Comparison of ENCODE assay signal across 8 cellular contexts in genomic region chrX:134520860-134521390, GRCh38.
DNase-seq lines count a peak whose midpoint lies in the region; ATAC-seq and TF ChIP-seq lines count a peak whose summit lies in the region.

No MANE protein-coding gene starts in this region.

- peak; percentile 3 for DNase-seq in stimulated activated CD4-positive, alpha-beta T cell treated with anti-CD3 and anti-CD28 coated beads, Interleukin-4, amount 100 ng/mL, for 24 hours
- no peak for DNase-seq in stimulated activated CD4-positive, alpha-beta T cell treated with anti-CD3 and anti-CD28 coated beads, Interleukin-2, amount 100 ng/mL, for 24 hours
- DNase-seq in KG1 (lab: John Stamatoyannopoulos, UW), result peak; percentile 6
- peak; percentile 44 for DNase-seq in RPMI8226
- peak; percentile 62 to 80 for DNase-seq in fibroblast of lung (ENCODE audit: low read depth in 2 of 2)
- peak; percentile 43 to 75 for DNase-seq in trophoblast cell
- DNase-seq in middle frontal gyrus (ENCODE audit: extremely low spot score, low spot score), result no peak

- H3K79me1 ChIP-seq in trophoblast cell (ENCODE audit: low read length), result no peaks in the 10 kb centered on the region

- H3K9ac ChIP-seq in fibroblast of lung (ENCODE audit: insufficient read depth, low read length), result no peak overlapping the region
- H3K9ac ChIP-seq in trophoblast cell (ENCODE audit: low read length), result no peak overlapping the region

- H3K4me2 ChIP-seq in fibroblast of lung (ENCODE audit: extremely low read depth, insufficient read depth, low read length) (no peak overlapping the region), trophoblast cell (ENCODE audit: low read length) (no peak overlapping the region)

- H3K27me3 ChIP-seq in fibroblast of lung (ENCODE audit: control insufficient read depth, insufficient read depth, low read length) (no peaks in the 10 kb centered on the region), trophoblast cell (ENCODE audit: insufficient read depth, low read length) (no peaks in the 10 kb centered on the region)

- no peak overlapping the region for H4K8ac ChIP-seq in trophoblast cell (ENCODE audit: low read depth, low read length)

- H3K18ac ChIP-seq in trophoblast cell (ENCODE audit: low read length), result no peak overlapping the region

- H2AK5ac ChIP-seq in trophoblast cell (ENCODE audit: low read length), result no peak overlapping the region

- no peak overlapping the region for H2BK120ac ChIP-seq in trophoblast cell (ENCODE audit: insufficient read depth, low read length, poor library complexity)

- no peak overlapping the region for H3K4ac ChIP-seq in trophoblast cell (ENCODE audit: low read depth, low read length)

- H4K12ac ChIP-seq in trophoblast cell (ENCODE audit: low read depth, low read length), result no peak overlapping the region

- H2BK12ac ChIP-seq in trophoblast cell (ENCODE audit: low read length), result no peak overlapping the region

- TF ChIP-seq CTCF in fibroblast of lung (conservative IDR thresholded peaks at IDR 0.05 in 1 of 2, IDR thresholded peaks at IDR 0.05 in 1 of 2; ENCODE audit: low read depth in 1 of 2, low read length in 2 of 2), result peak; percentile 58 to 70

- no peak overlapping the region for H3K23ac ChIP-seq in trophoblast cell (ENCODE audit: low read length)

- no peak overlapping the region for H4K91ac ChIP-seq in trophoblast cell (ENCODE audit: low read depth, low read length)

- H3K14ac ChIP-seq in trophoblast cell (ENCODE audit: low read length), result no peak overlapping the region

- no peak overlapping the region for H3K27ac ChIP-seq in fibroblast of lung (ENCODE audit: insufficient read depth, low read length)
- no peak overlapping the region for H3K27ac ChIP-seq in trophoblast cell (ENCODE audit: low read depth, low read length)

- H4K20me1 ChIP-seq in fibroblast of lung (ENCODE audit: control insufficient read depth, extremely low read depth, insufficient read depth, low read length), result no peaks in the 10 kb centered on the region

- H2AFZ ChIP-seq in fibroblast of lung (ENCODE audit: low read length) (no peak overlapping the region), trophoblast cell (ENCODE audit: insufficient read depth, low read length, poor library complexity) (no peak overlapping the region)

- no CpG with 5 or more reads among the region's 3 CpGs for WGBS in trophoblast cell (ENCODE audit: extremely low coverage, insufficient coverage, insufficient read length)

- no peak for ATAC-seq in GM21390 (IDR thresholded peaks at IDR 0.05; ENCODE audit: unreplicated experiment)

- no peaks in the 10 kb centered on the region for H3K9me3 ChIP-seq in fibroblast of lung (ENCODE audit: control insufficient read depth, insufficient read depth, low read depth, low read length)
- H3K9me3 ChIP-seq in trophoblast cell (ENCODE audit: insufficient read depth, low read depth, low read length), result no peaks in the 10 kb centered on the region

- H2BK5ac ChIP-seq in trophoblast cell (ENCODE audit: low read depth, low read length, poor library complexity), result no peak overlapping the region

- H3K79me2 ChIP-seq in fibroblast of lung (ENCODE audit: control insufficient read depth, insufficient read depth, low read length), result no peaks in the 10 kb centered on the region
- H3K79me2 ChIP-seq in trophoblast cell (ENCODE audit: control insufficient read depth, insufficient read depth, low read length, poor library complexity), result no peaks in the 10 kb centered on the region

- H3K4me1 ChIP-seq in fibroblast of lung (ENCODE audit: control insufficient read depth, extremely low read depth, insufficient read depth, low read length) (no peaks in the 10 kb centered on the region), trophoblast cell (ENCODE audit: control insufficient read depth in 1 of 2, insufficient read depth in 2 of 2, low read length in 2 of 2) (no peaks in the 10 kb centered on the region)

- no peaks in the 10 kb centered on the region for H3K36me3 ChIP-seq in fibroblast of lung (ENCODE audit: control insufficient read depth, insufficient read depth, low read length)
- no peaks in the 10 kb centered on the region for H3K36me3 ChIP-seq in trophoblast cell (ENCODE audit: control insufficient read depth in 1 of 2, insufficient read depth in 2 of 2, low read length in 2 of 2)

- H3K4me3 ChIP-seq in fibroblast of lung (replicated peaks in 1 of 4; ENCODE audit: control extremely low read depth in 1 of 4, insufficient read depth in 1 of 4, low read depth in 3 of 4, low read length in 4 of 4) (no peak overlapping the region), trophoblast cell (ENCODE audit: low read depth, low read length) (no peak overlapping the region)

Comparison
In these comparisons a context has a peak if more than half of its experiments do, and no peak if none do; other contexts are left out.
1. DNase-seq: peak in stimulated activated CD4-positive, alpha-beta T cell treated with anti-CD3 and anti-CD28 coated beads, Interleukin-4, amount 100 ng/mL, for 24 hours (single experiment), KG1 (single experiment), RPMI8226 (single experiment), fibroblast of lung (2 of 2) and trophoblast cell (2 of 2); none in stimulated activated CD4-positive, alpha-beta T cell treated with anti-CD3 and anti-CD28 coated beads, Interleukin-2, amount 100 ng/mL, for 24 hours (0 of 2) and middle frontal gyrus (single experiment).